Comparison of ENCODE assay signal across 21 cellular contexts in the genomic region with DNA sequence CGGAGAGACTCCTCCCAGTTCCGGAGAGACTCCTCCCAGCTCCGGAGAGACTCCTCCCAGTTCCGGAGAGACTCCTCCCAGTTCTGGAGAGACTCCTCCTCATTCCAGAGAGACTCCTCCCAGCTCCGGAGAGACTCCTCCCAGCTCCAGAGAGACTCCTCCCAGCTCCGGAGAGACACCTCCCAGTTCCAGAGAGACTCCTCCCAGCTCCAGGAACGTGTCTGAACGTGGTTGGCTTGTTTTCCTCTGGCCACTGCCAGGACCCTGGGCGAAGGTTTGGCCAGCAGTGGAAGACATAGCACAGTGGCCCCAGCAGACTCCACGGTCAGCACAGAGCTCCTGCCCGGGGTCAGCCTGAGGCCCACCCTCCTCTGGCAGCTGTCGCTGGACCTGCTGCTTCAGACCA.
"Had no signal": no experiment of that assay in that cellular context is flagged by ENCODE, and none has a peak within 500 bp of the region (broad histone marks: within the 10 kb centered on the region; RNA-seq: fewer than 3 reads in every experiment).

No MANE protein-coding gene starts in this region.

- H3K27ac Mint-ChIP-seq: activated naive CD4-positive, alpha-beta T cell treated with anti-CD3 and anti-CD28 coated beads, Interleukin-2, amount 50 U/mL, for 72 hours; activated T-helper 1 cell treated with anti-CD3 and anti-CD28 coated beads, Interleukin-12 subunit alpha, Interleukin-12 subunit beta, Interleukin-2, Interleukin-4 antibody, amounts not matched to agents 30 ng/mL and 10 ng/mL and 1 ng/mL, durations not matched to agents 14 hours and 24 hours and 36 hours; mesothelial cell of epicardium; nephron progenitor cell had no signal

- H3K36me3 ChIP-seq: adrenal gland, esophagus muscularis mucosa, gastroesophageal sphincter, lower lobe of right lung, prostate gland, suprapubic skin, transverse colon, vagina had no signal

- H3K4me3 ChIP-seq: adrenal gland, esophagus muscularis mucosa, gastroesophageal sphincter, lower lobe of right lung, prostate gland, suprapubic skin, transverse colon, vagina had no signal

- H3K9me3 ChIP-seq: adrenal gland, esophagus muscularis mucosa, gastroesophageal sphincter, lower lobe of right lung, prostate gland, suprapubic skin, transverse colon, vagina had no signal

- ATAC-seq: activated naive CD4-positive, alpha-beta T cell treated with anti-CD3 and anti-CD28 coated beads, Interleukin-2, amount 50 U/mL, for 72 hours; gastroesophageal sphincter had no signal

- H3K27ac ChIP-seq: adrenal gland, esophagus muscularis mucosa, gastroesophageal sphincter, lower lobe of right lung, prostate gland, suprapubic skin, transverse colon, vagina had no signal

- H3K4me3 Mint-ChIP-seq: activated T-helper 1 cell treated with anti-CD3 and anti-CD28 coated beads, Interleukin-12 subunit alpha, Interleukin-12 subunit beta, Interleukin-2, Interleukin-4 antibody, amounts not matched to agents 30 ng/mL and 10 ng/mL and 1 ng/mL, durations not matched to agents 14 hours and 24 hours and 36 hours; mesothelial cell of epicardium; nephron progenitor cell had no signal

- H3K9me3 Mint-ChIP-seq: activated naive CD4-positive, alpha-beta T cell treated with anti-CD3 and anti-CD28 coated beads, Interleukin-2, amount 50 U/mL, for 72 hours; activated T-helper 1 cell treated with anti-CD3 and anti-CD28 coated beads, Interleukin-12 subunit alpha, Interleukin-12 subunit beta, Interleukin-2, Interleukin-4 antibody, amounts not matched to agents 30 ng/mL and 10 ng/mL and 1 ng/mL, durations not matched to agents 14 hours and 24 hours and 36 hours; mesothelial cell of epicardium; nephron progenitor cell; T-helper 2 cell treated with Interferon-gamma antibody and Interleukin-4, amounts not matched to agents 5 μg/mL and 100 μg/mL, for 36 hours had no signal

- H3K27me3 ChIP-seq: adrenal gland, gastroesophageal sphincter, transverse colon, vagina had no signal

- H3K4me1 ChIP-seq: adrenal gland, prostate gland had no signal

- DNase-seq: activated CD4-positive, alpha-beta T cell treated with anti-CD3 and anti-CD28 coated beads, Interleukin-2, amount 50 U/mL, for 4 hours; activated gamma-delta T cell treated with Interleukin-2 at 50 U/mL for 16 hours; activated T-cell treated with anti-CD3 and anti-CD28 coated beads for 4 hours; cerebellar nuclear complex; effector CD8-positive, alpha-beta T cell; lower lobe of right lung; nephron progenitor cell; stimulated activated CD8-positive, alpha-beta memory T cell treated with anti-CD3 and anti-CD28 coated beads, Interleukin-4, amount 100 ng/mL, for 48 hours; stimulated activated naive CD4-positive, alpha-beta T cell treated with Interleukin-2 at 50 U/mL for 16 hours; SW 1271; transverse colon had no signal

- H3K36me3 Mint-ChIP-seq: activated naive CD4-positive, alpha-beta T cell treated with anti-CD3 and anti-CD28 coated beads, Interleukin-2, amount 50 U/mL, for 72 hours; mesothelial cell of epicardium had no signal
